1 cellular context compared by ENCODE assay signal in genomic region chr21:31731802-31732537, GRCh38.
TF ChIP-seq lines count a peak whose summit lies in the region.

Gene SCAF4, minus strand, starts transcription at chr21:31732118. Its CDS starts 426 bp downstream, at chr21:31731692.

TF ChIP-seq in K562, 482 proteins besides CTCF, POLR2A, EP300 and RAD21 (continued from another document and continues in another):
- TF ChIP-seq SAFB (IDR thresholded peaks at IDR 0.05; ENCODE audit: borderline replicate concordance, low read depth, low read length) = peak; percentile 33; the same call in 1 of the 2 replicates
- 0 out of 2 replicates have a peak, but pooled peaks have one; percentile 18 for TF ChIP-seq ZNF449 (CRISPR knock-in tag; IDR thresholded peaks at IDR 0.05)
- no peak for TF ChIP-seq FOXA1 (IDR thresholded peaks at IDR 0.05; ENCODE audit: borderline replicate concordance)
- peak; percentile 46 for TF ChIP-seq ATF7 (IDR thresholded peaks at IDR 0.05)
- peak; percentile 26; the same call in 1 of the 2 replicates for TF ChIP-seq MTA3 (IDR thresholded peaks at IDR 0.05; ENCODE audit: borderline replicate concordance)
- TF ChIP-seq ZNF583 (CRISPR knock-in tag; IDR thresholded peaks at IDR 0.05) = peak; percentile 38; the same call in 1 of the 2 replicates
- TF ChIP-seq ATF1 (CRISPR knock-in tag; IDR thresholded peaks at IDR 0.05) = no peak
- TF ChIP-seq ATF1 (tag; IDR thresholded peaks at IDR 0.05) = peak; percentile 51; the same call in 1 of the 2 replicates
- no peak for TF ChIP-seq XRCC4 (IDR thresholded peaks at IDR 0.05; ENCODE audit: extremely low read depth, insufficient read depth, insufficient read length)
- peak; percentile 96 for TF ChIP-seq RBFOX2 (IDR thresholded peaks at IDR 0.05; ENCODE audit: low read depth, low read length)
- TF ChIP-seq TCF7 (IDR thresholded peaks at IDR 0.05; ENCODE audit: borderline replicate concordance) = no peak
- TF ChIP-seq CREB5 (CRISPR knock-in tag; IDR thresholded peaks at IDR 0.05) = no peak
- no peak for TF ChIP-seq LEF1 (IDR thresholded peaks at IDR 0.05)
- peak; percentile 94 for TF ChIP-seq PHF8 (IDR thresholded peaks at IDR 0.05; ENCODE audit: borderline replicate concordance, low read length)
- 0 out of 2 replicates have a peak, but pooled peaks have one; percentile 18 for TF ChIP-seq GABPB1 (CRISPR knock-in tag; IDR thresholded peaks at IDR 0.05)
- TF ChIP-seq HDAC1 (IDR thresholded peaks at IDR 0.05) = peak in 1 of 2 experiments; percentile 40; a peak in 2 of 4 replicates
- peak; percentile 92 for TF ChIP-seq CCNT2 (IDR thresholded peaks at IDR 0.05; ENCODE audit: borderline replicate concordance, extremely low read depth, insufficient read length, low read depth, low read length)
- peak; percentile 67; the same call in 1 of the 2 replicates for TF ChIP-seq CBX1 (IDR thresholded peaks at IDR 0.05; ENCODE audit: low read depth)
- peak; percentile 96 for TF ChIP-seq E2F3 (CRISPR knock-in tag; IDR thresholded peaks at IDR 0.05)
- TF ChIP-seq BCLAF1 (IDR thresholded peaks at IDR 0.05; ENCODE audit: borderline replicate concordance in 1 of 2, control insufficient read depth in 1 of 2, low read depth in 2 of 2, low read length in 1 of 2) = 0 out of 4 replicates have a peak, but pooled peaks of 1 of the 2 experiments have one; percentile 73
- no peak for TF ChIP-seq SRSF9 (IDR thresholded peaks at IDR 0.05; ENCODE audit: borderline replicate concordance, low read depth, low read length)
- no peak for TF ChIP-seq RAD51 (IDR thresholded peaks at IDR 0.05; ENCODE audit: borderline replicate concordance, low read depth)
- peak; percentile 100 for TF ChIP-seq RB1 (IDR thresholded peaks at IDR 0.05; ENCODE audit: low read depth)
- TF ChIP-seq CREB1 (IDR thresholded peaks at IDR 0.05) = no peak
- 0 out of 2 replicates have a peak, but pooled peaks have one; percentile 16 for TF ChIP-seq CREB1 (CRISPR knock-in tag; IDR thresholded peaks at IDR 0.05)
- peak; percentile 8; the same call in 1 of the 2 replicates for TF ChIP-seq HCFC1 (IDR thresholded peaks at IDR 0.05; ENCODE audit: low read depth, low read length)
- no peak for TF ChIP-seq BCOR (IDR thresholded peaks at IDR 0.05)
- no peak for TF ChIP-seq GTF2E2 (tag; IDR thresholded peaks at IDR 0.05)
- peak; percentile 89; the same call in 1 of the 2 replicates for TF ChIP-seq ZNF395 (CRISPR knock-in tag; IDR thresholded peaks at IDR 0.05)
- TF ChIP-seq ZNF445 (CRISPR knock-in tag; IDR thresholded peaks at IDR 0.05; ENCODE audit: low read depth) = no peak
- TF ChIP-seq FOXP1 (CRISPR knock-in tag; IDR thresholded peaks at IDR 0.05) = 0 out of 2 replicates have a peak, but pooled peaks have one; percentile 26
- TF ChIP-seq ZNF512 (tag; IDR thresholded peaks at IDR 0.05) = no peak
- TF ChIP-seq SOX6 (IDR thresholded peaks at IDR 0.05) = no peak; the same call in none of the 2 replicates
- no peak for TF ChIP-seq PHTF2 (CRISPR knock-in tag; IDR thresholded peaks at IDR 0.05)
- TF ChIP-seq FOXJ2 (tag; IDR thresholded peaks at IDR 0.05) = no peak
- no peak for TF ChIP-seq MAFK (IDR thresholded peaks at IDR 0.05; ENCODE audit: low read length)
- peak in 1 of 2 experiments; percentile 94; a peak in 2 of 4 replicates for TF ChIP-seq ZNF639 (CRISPR knock-in tag; conservative IDR thresholded peaks at IDR 0.05 in 1 of 2, IDR thresholded peaks at IDR 0.05 in 1 of 2)
- peak; percentile 76 for TF ChIP-seq RBBP5 (IDR thresholded peaks at IDR 0.05; ENCODE audit: borderline replicate concordance, insufficient read depth, low read length, poor library complexity, severe bottlenecking)
- no peak for TF ChIP-seq NFYB (IDR thresholded peaks at IDR 0.05; ENCODE audit: extremely low read depth, insufficient read length)
- no peak for TF ChIP-seq NR2C1 (IDR thresholded peaks at IDR 0.05)
- no peak for TF ChIP-seq NR2C1 (tag; IDR thresholded peaks at IDR 0.05)
- TF ChIP-seq GABPB2 (CRISPR knock-in tag; conservative IDR thresholded peaks at IDR 0.05) = no peak
- TF ChIP-seq HNRNPLL (IDR thresholded peaks at IDR 0.05; ENCODE audit: low read depth, low read length, poor library complexity, severe bottlenecking) = peak; percentile 33
- 0 out of 2 replicates have a peak, but pooled peaks have one; percentile 1 for TF ChIP-seq NFE2 (IDR thresholded peaks at IDR 0.05; ENCODE audit: low read depth)
- peak; percentile 91 for TF ChIP-seq E2F1 (CRISPR knock-in tag; IDR thresholded peaks at IDR 0.05)
- TF ChIP-seq SLC30A9 (CRISPR knock-in tag; IDR thresholded peaks at IDR 0.05) = no peak
- TF ChIP-seq PCBP2 (IDR thresholded peaks at IDR 0.05; ENCODE audit: low read depth, low read length, poor library complexity, severe bottlenecking) = peak; percentile 5
- TF ChIP-seq ZNF707 (CRISPR knock-in tag; conservative IDR thresholded peaks at IDR 0.05) = no peak
- no peak for TF ChIP-seq SMARCA5 (IDR thresholded peaks at IDR 0.05)
